ENCODE assay signal across 25 cellular contexts in genomic region chr12:94962680-94963079, GRCh38. TPM values are rescaled to one million over a fixed set of nuclear protein-coding genes. Genes with fewer than 3 reads are reported as not detected.
DNase-seq lines count a peak whose midpoint lies in the region; ATAC-seq, FAIRE-seq and TF ChIP-seq lines count a peak whose summit lies in the region.
"Had no signal": no experiment of that assay in that cellular context is flagged by ENCODE, and none has a peak within 500 bp of the region (broad histone marks: within the 10 kb centered on the region; RNA-seq: fewer than 3 reads in every experiment).

No MANE protein-coding gene starts in this region.

- H3K4me2 ChIP-seq in SK-N-SH: no peak overlapping the region
- H3K4me2 ChIP-seq: A549 had no signal

- no peaks in the 10 kb centered on the region for H3K4me1 Mint-ChIP-seq in CD8-positive, alpha-beta memory T cell
- H3K4me1 Mint-ChIP-seq: CD4-positive, CD25-positive, alpha-beta regulatory T cell had no signal

- peaks cover 0 to 9% of the 10 kb centered on the region in 2 donors for H3K27me3 Mint-ChIP-seq in CD8-positive, alpha-beta memory T cell
- H3K27me3 Mint-ChIP-seq: CD4-positive, CD25-positive, alpha-beta regulatory T cell had no signal

- H3K4me3 ChIP-seq in BE2C (ENCODE audit: low read depth, low read length) (no peak overlapping the region), SK-N-SH (ENCODE audit: low read depth in 2 of 2, low read length in 1 of 2) (no peak overlapping the region), small intestine (ENCODE audit: low read depth in 1 of 2, low read length in 2 of 2) (no peak overlapping the region)
- no peak overlapping the region for H3K4me3 ChIP-seq in CD8-positive, alpha-beta memory T cell (ENCODE audit: low read length)
- H3K4me3 ChIP-seq: A549, GM12878, HAP-1 had no signal

- H3K4me3 Mint-ChIP-seq in CD8-positive, alpha-beta memory T cell: no peak overlapping the region
- H3K4me3 Mint-ChIP-seq: CD8-positive, alpha-beta T cell; HFFc6 had no signal

- POLR2A ChIA-PET in SK-N-SH (lab: Yijun Ruan, JAX): no interaction called here
- POLR2A ChIA-PET in CD8-positive, alpha-beta memory T cell (lab: Charles Lee): no interaction called here

- no peak for TF ChIP-seq RAD21 in SK-N-SH (IDR thresholded peaks at IDR 0.05; ENCODE audit: low read length)

- H3K27me3 ChIP-seq in BE2C (no peaks in the 10 kb centered on the region), SK-N-SH (ENCODE audit: insufficient read depth) (no peaks in the 10 kb centered on the region), small intestine (ENCODE audit: control insufficient read depth in 2 of 2, insufficient read depth in 2 of 2, low read length in 2 of 2) (no peaks in the 10 kb centered on the region)
- no peaks in the 10 kb centered on the region for H3K27me3 ChIP-seq in CD8-positive, alpha-beta memory T cell (ENCODE audit: insufficient read depth, low read length, poor library complexity, severe bottlenecking)

- no peak overlapping the region for H3K9ac ChIP-seq in SK-N-SH

- H3K9me3 ChIP-seq in BE2C: no peaks in the 10 kb centered on the region
- H3K9me3 ChIP-seq in SK-N-SH: no peaks in the 10 kb centered on the region
- no peaks in the 10 kb centered on the region for H3K9me3 ChIP-seq in small intestine (ENCODE audit: control insufficient read depth, low read depth)
- no peaks in the 10 kb centered on the region for H3K9me3 ChIP-seq in CD8-positive, alpha-beta memory T cell (ENCODE audit: low read length)
- H3K9me3 ChIP-seq: A549, HAP-1 had no signal

- H3K36me3 ChIP-seq in BE2C (no peaks in the 10 kb centered on the region), SK-N-SH (replicated peaks in 1 of 2; ENCODE audit: control insufficient read depth in 1 of 2, insufficient read depth in 2 of 2, low read length in 1 of 2) (no peaks in the 10 kb centered on the region), small intestine (ENCODE audit: control insufficient read depth in 2 of 2, insufficient read depth in 2 of 2, low read length in 2 of 2) (no peaks in the 10 kb centered on the region)
- H3K36me3 ChIP-seq in CD8-positive, alpha-beta memory T cell (ENCODE audit: insufficient read depth, low read length): no peaks in the 10 kb centered on the region
- H3K36me3 ChIP-seq: HAP-1 had no signal

- CTCF ChIA-PET in SK-N-SH (lab: Yijun Ruan, JAX): interaction anchor here (1.2 to 1.5 kb wide), 2 partner anchors 11 to 88 kb away, joined by 3 to 6 read pairs; no protein-coding TSS in a partner anchor
- CTCF ChIA-PET in CD8-positive, alpha-beta memory T cell (lab: Charles Lee): no interaction called here

- H2AFZ ChIP-seq in SK-N-SH (ENCODE audit: low read depth): no peak overlapping the region

- peaks cover 0 to 2% (median 0%) of the 10 kb centered on the region in 5 donors for H3K9me3 Mint-ChIP-seq in CD8-positive, alpha-beta memory T cell
- H3K9me3 Mint-ChIP-seq: CD4-positive, CD25-positive, alpha-beta regulatory T cell; CD8-positive, alpha-beta T cell; HFFc6 had no signal

- TF ChIP-seq CTCF in BE2C (IDR thresholded peaks at IDR 0.05; ENCODE audit: low read depth, low read length) (peak; percentile 15; the same call in 1 of the 2 replicates), SK-N-SH (IDR thresholded peaks at IDR 0.05) (no peak)

- peaks cover 0 to 10% (median 0%) of the 10 kb centered on the region in 3 donors for H3K36me3 Mint-ChIP-seq in CD8-positive, alpha-beta memory T cell
- H3K36me3 Mint-ChIP-seq: CD8-positive, alpha-beta T cell had no signal

- no peak overlapping the region for H3K27ac Mint-ChIP-seq in CD8-positive, alpha-beta memory T cell
- H3K27ac Mint-ChIP-seq: CD4-positive, CD25-positive, alpha-beta regulatory T cell; CD8-positive, alpha-beta T cell; HFFc6 had no signal

- H3K4me1 ChIP-seq in BE2C (no peaks in the 10 kb centered on the region), SK-N-SH (ENCODE audit: control insufficient read depth in 1 of 2, insufficient read depth in 2 of 2, low read depth in 1 of 2, low read length in 1 of 2) (no peaks in the 10 kb centered on the region), small intestine (ENCODE audit: control insufficient read depth in 2 of 2, insufficient read depth in 1 of 2, low read depth in 1 of 2, low read length in 1 of 2) (no peaks in the 10 kb centered on the region)
- H3K4me1 ChIP-seq in CD8-positive, alpha-beta memory T cell (ENCODE audit: insufficient read depth, low read length): no peaks in the 10 kb centered on the region
- H3K4me1 ChIP-seq: A549, HAP-1 had no signal

- 62% methylated on average over 3 of the region's 3 CpGs for WGBS in SK-N-SH (ENCODE audit: low lambda C conversion rate)
- 20 to 58% (median 28%) methylated on average over 3 of the region's 3 CpGs for WGBS in small intestine, 3 donors

- no peaks in the 10 kb centered on the region for H3K9me2 ChIP-seq in SK-N-SH

- no peak for TF ChIP-seq EP300 in SK-N-SH (IDR thresholded peaks at IDR 0.05; ENCODE audit: borderline replicate concordance in 1 of 2, low read depth in 1 of 2, low read length in 1 of 2)

- no peaks in the 10 kb centered on the region for H3F3A ChIP-seq in SK-N-SH (replicated peaks; ENCODE audit: insufficient read depth)

- no peaks in the 10 kb centered on the region for H3K79me2 ChIP-seq in SK-N-SH (ENCODE audit: insufficient read depth)

- intact Hi-C loops in left colon (cut with DNase I, micrococcal nuclease): no loop called here

- ATAC-seq in left colon (peak; percentile 91), GM18502 (IDR thresholded peaks at IDR 0.05; ENCODE audit: poor library complexity, unreplicated experiment) (no peak)
- ATAC-seq: A549; CD8-positive, alpha-beta T cell; GM12878 had no signal

- FAIRE-seq in small intestine (lab: Jason Lieb, UNC): no peak
- FAIRE-seq: A549, D721Med, GM12878, GM18507, H54 had no signal

- no peak for DNase-seq in BE2C
- peak; percentile 35 for DNase-seq in SK-N-SH
- no peak for DNase-seq in left colon
- DNase-seq in small intestine: peak; percentile 80
- DNase-seq in NAMALWA (ENCODE audit: low spot score): no peak
- DNase-seq in CD8-positive, alpha-beta memory T cell: no peak
- DNase-seq: 8988T; ACHN; AML-193; C1 segment of cervical spinal cord; CD4-positive, CD25-positive, alpha-beta regulatory T cell; CD8-positive, alpha-beta T cell; DMS 273 treated with DMSO at 0.1 percent for 48 hours; DMS79; EL; GDM1; GOT3; HFFc6 had no signal

- H3K27ac ChIP-seq in SK-N-SH (ENCODE audit: low read depth in 2 of 2, low read length in 1 of 2): no peak overlapping the region
- no peak overlapping the region for H3K27ac ChIP-seq in small intestine (ENCODE audit: low read depth in 1 of 2, low read length in 1 of 2)
- no peak overlapping the region for H3K27ac ChIP-seq in CD8-positive, alpha-beta memory T cell (ENCODE audit: low read depth, low read length)
- H3K27ac ChIP-seq: A549 had no signal

- H4K20me1 ChIP-seq in SK-N-SH (ENCODE audit: insufficient read depth): no peaks in the 10 kb centered on the region

TF ChIP-seq in SK-N-SH, 30 proteins besides CTCF, POLR2A, EP300 and RAD21:
- TF ChIP-seq FOXM1 (IDR thresholded peaks at IDR 0.05; ENCODE audit: low read depth): no peak
- no peak for TF ChIP-seq RFX5 (IDR thresholded peaks at IDR 0.05; ENCODE audit: low read length)
- no peak for TF ChIP-seq MEF2A (IDR thresholded peaks at IDR 0.05; ENCODE audit: borderline replicate concordance, low read depth)
- TF ChIP-seq JUND (IDR thresholded peaks at IDR 0.05): no peak
- TF ChIP-seq NRF1 (IDR thresholded peaks at IDR 0.05; ENCODE audit: low read depth, low read length): no peak
- TF ChIP-seq SMC3 (IDR thresholded peaks at IDR 0.05; ENCODE audit: low read depth, low read length): no peak
- TF ChIP-seq ZBTB33 (IDR thresholded peaks at IDR 0.05; ENCODE audit: borderline replicate concordance, low read depth): no peak
- TF ChIP-seq GABPA (IDR thresholded peaks at IDR 0.05; ENCODE audit: low read depth): no peak

RNA-seq across cellular contexts. Expression of gene NDUFA12, which starts 40.8 kb away (rescaled TPM):
- 276 TPM for polyA plus RNA-seq in BE2C (2012; ENCODE audit: insufficient read depth, insufficient read length, low read depth)
- polyA plus RNA-seq in SK-N-SH (2012; rRNA removed) (106 and 130 TPM in 2 replicates), small intestine (100 to 1,000 TPM; 164 to 215 (median 200) TPM)
- 156 and 173 TPM in 2 replicates for polyA plus RNA-seq in SK-N-SH (2012; cell fraction: cytosol; rRNA removed)
- 22.6 and 36.1 TPM in 2 replicates for polyA plus RNA-seq in SK-N-SH (2012; cell fraction: nucleus; rRNA removed)
- 100 to 1,000 TPM; 125 to 141 TPM for total RNA-seq in left colon
- 100 to 1,000 TPM; 133 to 149 TPM for total RNA-seq in CD8-positive, alpha-beta memory T cell
- polyA plus RNA-seq in CD8-positive, alpha-beta memory T cell: 245 TPM

Comparison
In these comparisons a context has a peak if more than half of its experiments do, and no peak if none do; other contexts are left out.
1. DNase-seq: peak in SK-N-SH (single experiment) and small intestine (single experiment); none in BE2C (single experiment), left colon (0 of 2), NAMALWA (single experiment) and CD8-positive, alpha-beta memory T cell (0 of 5).